ENCODE assay signal across 34 cellular contexts in the genomic region with DNA sequence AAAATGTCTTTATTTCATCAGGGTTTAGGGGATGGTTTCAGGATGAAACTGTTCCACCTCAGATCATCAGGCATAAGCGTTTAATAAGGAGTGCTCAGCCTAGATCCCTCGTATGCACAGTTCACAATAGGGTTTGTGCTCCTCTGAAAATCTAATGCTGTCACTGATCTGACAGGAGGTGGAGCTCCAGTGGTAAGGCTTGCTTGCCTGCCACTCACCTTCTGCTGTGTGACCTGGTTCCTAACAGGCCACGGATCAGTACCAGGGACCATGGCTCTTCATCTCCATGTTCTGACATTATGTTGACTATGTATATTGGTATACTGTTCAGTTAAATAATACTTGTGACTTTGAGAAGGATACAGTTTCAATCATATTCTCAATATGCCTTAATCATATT.
"Had no signal": no experiment of that assay in that cellular context is flagged by ENCODE, and none has a peak within 500 bp of the region (broad histone marks: within the 10 kb centered on the region; RNA-seq: fewer than 3 reads in every experiment).

No MANE protein-coding gene starts in this region.

- H3K9me3 Mint-ChIP-seq: activated naive CD4-positive, alpha-beta T cell treated with anti-CD3 and anti-CD28 coated beads, Interleukin-2, amount 10 ng/mL, durations not matched to agents 7 days and 5 days; activated naive CD8-positive, alpha-beta T cell treated with anti-CD3 and anti-CD28 coated beads, Interleukin-2, amount 50 U/mL, for 24 hours; activated T-cell treated with anti-CD3 and anti-CD28 coated beads, Interleukin-2, amount 50 U/mL, for 24 hours; central memory CD8-positive, alpha-beta T cell; T-cell had no signal

- H3K4me1 Mint-ChIP-seq: activated naive CD4-positive, alpha-beta T cell treated with anti-CD3 and anti-CD28 coated beads, Interleukin-2, amount 10 ng/mL, durations not matched to agents 7 days and 5 days; activated naive CD8-positive, alpha-beta T cell treated with anti-CD3 and anti-CD28 coated beads, Interleukin-2, amount 50 U/mL, for 24 hours had no signal

- ATAC-seq: activated CD8-positive, alpha-beta T cell treated with anti-CD3 and anti-CD28 coated beads, Interleukin-2, amount 10 ng/mL, durations not matched to agents 7 days and 5 days; activated naive CD8-positive, alpha-beta T cell treated with anti-CD3 and anti-CD28 coated beads, Interleukin-2, amount 50 U/mL, for 24 hours; PC-3; Right ventricle myocardium inferior; SK-N-SH treated with all-trans-retinoic acid at 6 μM for 48 hours; T-cell; T-helper 17 cell had no signal

- DNase-seq: activated CD4-positive, alpha-beta T cell treated with anti-CD3 and anti-CD28 coated beads for 1 hour; activated CD4-positive, alpha-beta T cell treated with anti-CD3 and anti-CD28 coated beads for 48 hours; activated CD4-positive, alpha-beta T cell treated with anti-CD3 and anti-CD28 coated beads, Interleukin-2, amount 50 U/mL, for 48 hours; activated CD4-positive, CD25-positive, alpha-beta regulatory T cell; activated CD8-positive, alpha-beta T cell treated with anti-CD3 and anti-CD28 coated beads, Interleukin-2, amount 10 ng/mL, durations not matched to agents 7 days and 5 days; activated effector memory CD4-positive, alpha-beta T cell treated with Interleukin-2 at 50 U/mL for 16 hours; activated naive CD4-positive, alpha-beta T cell treated with anti-CD3 and anti-CD28 coated beads, Interleukin-2, amount 10 ng/mL, durations not matched to agents 7 days and 5 days; activated naive CD8-positive, alpha-beta T cell treated with anti-CD3 and anti-CD28 coated beads, Interleukin-2, amount 50 U/mL, for 24 hours; activated T-cell treated with anti-CD3 and anti-CD28 coated beads, Interleukin-2, amount 50 U/mL, for 24 hours; anterior cingulate cortex; Karpas-422; KBM-7; MG63; NCI-H1048; NCI-H1105 treated with DMSO at 0.1 percent for 48 hours; NCI-H1436; NCI-H1694; NCI-H1930; NCI-H345; NCI-H524 treated with DMSO at 0.1 percent for 48 hours; NCI-H748 treated with DMSO at 0.1 percent for 48 hours; NK-92 treated with Interleukin-12 subunit alpha and Interleukin-12 subunit beta, amount 100 ng/mL, for 24 hours; PC-3; SIG-M5; T-cell; T-helper 17 cell; T-helper 9 cell; WERI-Rb-1 had no signal

- H3K27ac ChIP-seq: cardiac muscle cell, RWPE1, WERI-Rb-1 had no signal

- H3K27me3 Mint-ChIP-seq: activated naive CD4-positive, alpha-beta T cell treated with anti-CD3 and anti-CD28 coated beads, Interleukin-2, amount 10 ng/mL, durations not matched to agents 7 days and 5 days; activated naive CD8-positive, alpha-beta T cell; activated naive CD8-positive, alpha-beta T cell treated with anti-CD3 and anti-CD28 coated beads, Interleukin-2, amount 50 U/mL, for 24 hours; activated T-cell treated with anti-CD3 and anti-CD28 coated beads, Interleukin-2, amount 50 U/mL, for 24 hours; central memory CD8-positive, alpha-beta T cell; T-cell; T-helper 17 cell had no signal

- H3K4me3 Mint-ChIP-seq: activated CD8-positive, alpha-beta T cell treated with anti-CD3 and anti-CD28 coated beads, Interleukin-2, amount 10 ng/mL, durations not matched to agents 7 days and 5 days; activated naive CD4-positive, alpha-beta T cell treated with anti-CD3 and anti-CD28 coated beads, Interleukin-2, amount 10 ng/mL, durations not matched to agents 7 days and 5 days; activated naive CD8-positive, alpha-beta T cell; activated naive CD8-positive, alpha-beta T cell treated with anti-CD3 and anti-CD28 coated beads, Interleukin-2, amount 50 U/mL, for 24 hours; activated T-cell treated with anti-CD3 and anti-CD28 coated beads, Interleukin-2, amount 50 U/mL, for 24 hours; central memory CD8-positive, alpha-beta T cell; T-cell; T-helper 17 cell had no signal

- H3K27ac Mint-ChIP-seq: activated CD8-positive, alpha-beta T cell treated with anti-CD3 and anti-CD28 coated beads, Interleukin-2, amount 10 ng/mL, durations not matched to agents 7 days and 5 days; activated naive CD4-positive, alpha-beta T cell treated with anti-CD3 and anti-CD28 coated beads, Interleukin-2, amount 10 ng/mL, durations not matched to agents 7 days and 5 days; activated naive CD8-positive, alpha-beta T cell; activated naive CD8-positive, alpha-beta T cell treated with anti-CD3 and anti-CD28 coated beads, Interleukin-2, amount 50 U/mL, for 24 hours; activated T-cell treated with anti-CD3 and anti-CD28 coated beads, Interleukin-2, amount 50 U/mL, for 24 hours; T-cell; T-helper 17 cell had no signal
